ENCODE assay signal across 1 cellular context in genomic region chr6:42960243-42961019, GRCh38.
TF ChIP-seq lines count a peak whose summit lies in the region.

Gene GNMT (plus strand): TSS chr6:42960754. CDS start chr6:42960768, 14 bp downstream.

TF ChIP-seq in HepG2, 621 proteins besides CTCF, POLR2A, EP300 and RAD21 (continued from another document and continues in another):
- TF ChIP-seq KIAA2018 (CRISPR knock-in tag; IDR thresholded peaks at IDR 0.05; ENCODE audit: borderline replicate concordance) (no peak), ZUFSP (CRISPR knock-in tag; IDR thresholded peaks at IDR 0.05; ENCODE audit: borderline replicate concordance) (no peak), GABPB1 (CRISPR knock-in tag; IDR thresholded peaks at IDR 0.05) (peak; percentile 71; the same call in 1 of the 2 replicates), NRL (CRISPR knock-in tag; IDR thresholded peaks at IDR 0.05; ENCODE audit: borderline replicate concordance) (peak; percentile 83), ZNF776 (CRISPR knock-in tag; IDR thresholded peaks at IDR 0.05) (0 out of 2 replicates have a peak, but pooled peaks have one; percentile 29), CEBPZ (IDR thresholded peaks at IDR 0.05; ENCODE audit: low read length) (no peak), RBM39 (IDR thresholded peaks at IDR 0.05; ENCODE audit: low read depth, low read length, poor library complexity, severe bottlenecking) (peak; percentile 62), FOXO4 (CRISPR knock-in tag; conservative IDR thresholded peaks at IDR 0.05) (no peak), DPF2 (CRISPR knock-in tag; IDR thresholded peaks at IDR 0.05; ENCODE audit: borderline replicate concordance, low read depth) (no peak), ETV5 (CRISPR knock-in tag; IDR thresholded peaks at IDR 0.05; ENCODE audit: borderline replicate concordance) (0 out of 2 replicates have a peak, but pooled peaks have one; percentile 16), CENPT (CRISPR knock-in tag; IDR thresholded peaks at IDR 0.05; ENCODE audit: low read depth) (0 out of 2 replicates have a peak, but pooled peaks have one; percentile 40), SP2 (CRISPR knock-in tag; IDR thresholded peaks at IDR 0.05) (no peak; the same call in 1 of the 2 replicates), ATF3 (CRISPR knock-in tag; IDR thresholded peaks at IDR 0.05) (peak; percentile 60), HES4 (CRISPR knock-in tag; IDR thresholded peaks at IDR 0.05; ENCODE audit: borderline replicate concordance) (no peak), ZNF253 (CRISPR knock-in tag; IDR thresholded peaks at IDR 0.05; ENCODE audit: borderline replicate concordance) (no peak), ZNF792 (CRISPR knock-in tag; IDR thresholded peaks at IDR 0.05) (peak; percentile 23), ZSCAN12 (CRISPR knock-in tag; IDR thresholded peaks at IDR 0.05) (peak; percentile 15; the same call in 1 of the 2 replicates), ELF1 (CRISPR knock-in tag; IDR thresholded peaks at IDR 0.05) (no peak), ZNF350 (CRISPR knock-in tag; IDR thresholded peaks at IDR 0.05; ENCODE audit: borderline replicate concordance, low read depth) (peak; percentile 88), IRF9 (CRISPR knock-in tag; IDR thresholded peaks at IDR 0.05; ENCODE audit: borderline replicate concordance) (peak; percentile 14; the same call in 1 of the 2 replicates), ZNF710 (CRISPR knock-in tag; IDR thresholded peaks at IDR 0.05; ENCODE audit: borderline replicate concordance) (no peak), ZNF501 (CRISPR knock-in tag; IDR thresholded peaks at IDR 0.05) (peak; percentile 79; the same call in 1 of the 2 replicates), GZF1 (CRISPR knock-in tag; IDR thresholded peaks at IDR 0.05) (peak; percentile 85; the same call in 1 of the 2 replicates), ZNF616 (CRISPR knock-in tag; IDR thresholded peaks at IDR 0.05; ENCODE audit: low read depth) (peak; percentile 32; the same call in 1 of the 2 replicates), ZNF703 (CRISPR knock-in tag; IDR thresholded peaks at IDR 0.05; ENCODE audit: borderline replicate concordance) (no peak; the same call in 1 of the 2 replicates), HNRNPL (IDR thresholded peaks at IDR 0.05; ENCODE audit: low read depth, low read length) (peak; percentile 76; the same call in 1 of the 2 replicates), TFDP2 (CRISPR knock-in tag; IDR thresholded peaks at IDR 0.05) (peak; percentile 80), PTBP1 (IDR thresholded peaks at IDR 0.05; ENCODE audit: low read depth, low read length, poor library complexity, severe bottlenecking) (no peak), ZNF33B (CRISPR knock-in tag; IDR thresholded peaks at IDR 0.05) (no peak), ZNF572 (CRISPR knock-in tag; IDR thresholded peaks at IDR 0.05) (no peak), ZNF543 (CRISPR knock-in tag; IDR thresholded peaks at IDR 0.05) (peak; percentile 65; the same call in 1 of the 2 replicates), ELF4 (CRISPR knock-in tag; IDR thresholded peaks at IDR 0.05; ENCODE audit: borderline replicate concordance) (no peak), ZNF75D (CRISPR knock-in tag; IDR thresholded peaks at IDR 0.05; ENCODE audit: borderline replicate concordance) (no peak), ZNF672 (CRISPR knock-in tag; IDR thresholded peaks at IDR 0.05) (no peak), PAF1 (CRISPR knock-in tag; IDR thresholded peaks at IDR 0.05) (no peak), ZNF768 (CRISPR knock-in tag; IDR thresholded peaks at IDR 0.05) (peak; percentile 74), NFIB (CRISPR knock-in tag; IDR thresholded peaks at IDR 0.05; ENCODE audit: borderline replicate concordance) (peak; percentile 82; the same call in 1 of the 2 replicates), TAF15 (IDR thresholded peaks at IDR 0.05; ENCODE audit: low read depth, low read length, poor library complexity, severe bottlenecking) (peak; percentile 75), ZNF580 (CRISPR knock-in tag; IDR thresholded peaks at IDR 0.05; ENCODE audit: borderline replicate concordance, low read depth) (0 out of 2 replicates have a peak, but pooled peaks have one; percentile 3), ZNF709 (CRISPR knock-in tag; IDR thresholded peaks at IDR 0.05) (no peak), IKZF1 (IDR thresholded peaks at IDR 0.05) (no peak), KLF6 (CRISPR knock-in tag; IDR thresholded peaks at IDR 0.05) (0 out of 2 replicates have a peak, but pooled peaks have one; percentile 76), SOX6 (IDR thresholded peaks at IDR 0.05) (no peak), SOX6 (CRISPR knock-in tag; IDR thresholded peaks at IDR 0.05) (peak; percentile 16)
